ENCODE assay signal across 8 cellular contexts in the genomic region with DNA sequence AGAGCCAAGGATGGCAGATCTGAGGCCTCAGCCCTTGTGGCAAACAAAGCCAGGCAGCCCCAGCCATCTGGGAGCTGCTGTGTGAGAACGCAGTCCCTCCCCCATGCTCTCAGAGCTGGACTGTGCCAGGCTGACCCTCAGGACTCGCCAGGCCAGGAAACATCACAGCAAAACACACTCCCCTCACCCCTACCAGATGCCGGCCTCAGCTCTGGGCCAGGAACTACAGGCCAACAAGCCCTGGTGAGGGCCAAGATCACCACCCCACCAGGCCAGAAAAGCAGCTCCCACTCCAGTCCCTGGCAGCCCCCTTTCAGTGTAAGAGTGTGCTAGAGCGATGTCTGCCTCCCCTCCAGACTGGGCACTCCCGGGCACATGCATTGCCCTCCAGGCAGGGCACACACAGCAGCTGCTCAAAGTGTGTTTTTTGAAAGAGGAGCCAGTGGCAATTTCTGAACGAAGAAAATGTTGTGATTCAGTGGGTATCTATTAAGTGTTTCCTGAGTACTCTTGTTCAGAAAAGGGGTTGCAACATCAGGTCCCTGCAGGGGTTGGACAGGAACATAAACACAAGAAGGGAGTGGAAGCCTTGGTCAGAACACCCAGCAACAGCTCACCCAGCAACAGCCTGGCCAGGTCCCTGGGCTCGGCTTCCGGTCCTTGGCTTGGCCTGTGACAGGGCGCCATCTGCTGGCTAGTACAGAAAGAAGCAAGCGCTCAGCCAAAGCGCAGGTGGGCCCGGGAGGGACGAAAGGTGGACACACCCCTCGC. TPM values are rescaled to one million over a fixed set of nuclear protein-coding genes. Genes with fewer than 3 reads are reported as not detected.
DNase-seq lines count a peak whose midpoint lies in the region; ATAC-seq, FAIRE-seq and TF ChIP-seq lines count a peak whose summit lies in the region.

No MANE protein-coding gene starts in this region.

- POLR2A ChIA-PET in WTC11 (lab: Charles Lee): interaction anchor here (1.5 kb wide), 1 partner anchor 218 kb away, joined by 11 read pairs; a partner anchor contains a TSS

- no peak overlapping the region for H3K4me3 ChIP-seq in bronchial epithelial cell (ENCODE audit: low read depth, low read length)

- TF ChIP-seq CTCF in WTC11 (IDR thresholded peaks at IDR 0.05) (peak; percentile 70), bronchial epithelial cell (IDR thresholded peaks at IDR 0.05; ENCODE audit: insufficient read depth, low read length, severe bottlenecking) (peak; percentile 98)

- no peaks in the 10 kb centered on the region for H3K36me3 ChIP-seq in bronchial epithelial cell (ENCODE audit: control insufficient read depth, insufficient read depth, low read length)

- CTCF ChIA-PET in WTC11 (lab: Charles Lee): interaction anchor here (0.5 to 4.0 kb wide), 71 partner anchors 9 to 536 kb away, joined by 3 to 177 read pairs (median 5); a partner anchor contains a TSS

- peak overlapping the region; percentile 66 for H3K27ac Mint-ChIP-seq in WTC11

- H3K36me3 Mint-ChIP-seq in WTC11: 0 out of 2 replicates have a peak, but pooled peaks cover 5% of the 10 kb centered on the region

- H3K9me3 Mint-ChIP-seq in WTC11: no peaks in the 10 kb centered on the region

- peaks cover 16% of the 10 kb centered on the region for H3K4me1 Mint-ChIP-seq in WTC11

- peak; percentile 98 for FAIRE-seq in bronchial epithelial cell (lab: Jason Lieb, UNC)

- H3K4me3 Mint-ChIP-seq in WTC11: no peak overlapping the region

- ATAC-seq in HG03045 (IDR thresholded peaks at IDR 0.05; ENCODE audit: unreplicated experiment) (peak; percentile 88), WTC11 (peak; percentile 91)

- no peaks in the 10 kb centered on the region for H3K27me3 ChIP-seq in bronchial epithelial cell (ENCODE audit: control insufficient read depth, insufficient read depth, low read length)

- no peaks in the 10 kb centered on the region for H3K27me3 Mint-ChIP-seq in WTC11 (ENCODE audit: low read depth)

- DNase-seq in NCI-H187 (lab: John Stamatoyannopoulos, UW) (peak; percentile 42 to 43), NCI-H187 treated with DMSO at 0.1 percent for 48 hours (lab: John Stamatoyannopoulos, UW) (no peak), NCI-H2227 (lab: John Stamatoyannopoulos, UW; ENCODE audit: unreplicated experiment) (peak; percentile 86), WTC11 (ENCODE audit: low spot score) (peak; percentile 94), bronchial epithelial cell (ENCODE audit: low read depth) (peak; percentile 95), islet precursor cell (peak; percentile 95)
- DNase-seq in stimulated activated CD4-positive, alpha-beta T cell treated with anti-CD3 and anti-CD28 coated beads, Interleukin-12 subunit alpha, Interleukin-12 subunit beta, amount 100 ng/mL, for 24 hours (ENCODE audit: low read depth in 2 of 2): peak; percentile 66 to 79

TF ChIP-seq in WTC11, 78 proteins besides CTCF, POLR2A, EP300 and RAD21:
- TF ChIP-seq FOXK1 (CRISPR knock-in tag; IDR thresholded peaks at IDR 0.05) (peak; percentile 41; the same call in 1 of the 2 replicates), GABPB1 (CRISPR knock-in tag; IDR thresholded peaks at IDR 0.05) (peak; percentile 66; the same call in 1 of the 2 replicates), MYBL2 (CRISPR knock-in tag; IDR thresholded peaks at IDR 0.05) (no peak), SP1 (CRISPR knock-in tag; conservative IDR thresholded peaks at IDR 0.05) (peak; percentile 66)
- TF ChIP-seq, protein P1, sequence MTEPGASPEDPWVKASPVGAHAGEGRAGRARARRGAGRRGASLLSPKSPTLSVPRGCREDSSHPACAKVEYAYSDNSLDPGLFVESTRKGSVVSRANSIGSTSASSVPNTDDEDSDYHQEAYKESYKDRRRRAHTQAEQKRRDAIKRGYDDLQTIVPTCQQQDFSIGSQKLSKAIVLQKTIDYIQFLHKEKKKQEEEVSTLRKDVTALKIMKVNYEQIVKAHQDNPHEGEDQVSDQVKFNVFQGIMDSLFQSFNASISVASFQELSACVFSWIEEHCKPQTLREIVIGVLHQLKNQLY (CRISPR knock-in tag; IDR thresholded peaks at IDR 0.05): no peak

RNA-seq across cellular contexts. Expression of a gene that starts 18.2 kb away (rescaled TPM):
- 26.4 to 29.4 TPM (median 28.1 TPM) in 3 replicates for total RNA-seq in WTC11 (2021)
- 3.5 and 3.7 TPM in 2 replicates for total RNA-seq in bronchial epithelial cell

RNA-seq across cellular contexts. Expression of a gene that starts 39.8 kb away (rescaled TPM):
- total RNA-seq in WTC11 (2021) (111 to 114 TPM (median 112 TPM) in 3 replicates), bronchial epithelial cell (7.9 and 10.2 TPM in 2 replicates)
